Comparison of ENCODE assay signal across 1 cellular context in the genomic region with DNA sequence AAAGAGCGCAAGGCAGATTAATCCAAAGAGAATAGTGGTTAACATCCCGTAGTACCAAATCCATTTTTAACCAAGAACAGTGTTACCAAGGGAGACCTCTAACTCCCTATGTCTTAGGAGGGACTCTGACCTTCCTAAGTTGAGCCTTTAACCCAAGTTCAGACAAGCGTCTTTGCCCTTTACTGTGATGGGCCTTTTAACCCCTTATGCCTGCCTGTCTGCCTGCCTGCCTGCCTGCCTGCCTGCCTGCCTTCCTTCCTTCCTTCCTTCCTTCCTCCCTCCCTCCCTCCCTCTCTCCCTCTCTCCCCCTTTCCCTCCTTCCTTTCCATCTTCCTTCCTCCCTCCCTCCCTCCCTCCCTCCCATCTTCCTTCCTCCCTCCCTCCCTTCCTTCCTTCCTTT.
TF ChIP-seq lines count a peak whose summit lies in the region.

No MANE protein-coding gene starts in this region.

TF ChIP-seq in HepG2, 621 proteins besides CTCF, POLR2A, EP300 and RAD21:
- TF ChIP-seq ZNF652 (CRISPR knock-in tag; IDR thresholded peaks at IDR 0.05; ENCODE audit: borderline replicate concordance, low read depth) (peak; percentile 44; the same call in 1 of the 2 replicates), NR3C1 (CRISPR knock-in tag; IDR thresholded peaks at IDR 0.05) (no peak), HNRNPK (IDR thresholded peaks at IDR 0.05; ENCODE audit: low read depth, low read length, poor library complexity, severe bottlenecking) (peak; percentile 43), ZNF746 (CRISPR knock-in tag; IDR thresholded peaks at IDR 0.05) (no peak), ZNF10 (CRISPR knock-in tag; IDR thresholded peaks at IDR 0.05; ENCODE audit: borderline replicate concordance, low read depth) (no peak), ZNF780A (CRISPR knock-in tag; IDR thresholded peaks at IDR 0.05) (peak; percentile 97), NCOR1 (IDR thresholded peaks at IDR 0.05; ENCODE audit: borderline replicate concordance, low read length) (no peak)
- TF ChIP-seq, protein P1, sequence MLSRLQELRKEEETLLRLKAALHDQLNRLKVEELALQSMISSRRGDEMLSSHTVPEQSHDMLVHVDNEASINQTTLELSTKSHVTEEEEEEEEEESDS (CRISPR knock-in tag; IDR thresholded peaks at IDR 0.05; ENCODE audit: borderline replicate concordance): no peak
TF ChIP-seq in HepG2: peak in this region for 3.
